ENCODE assay signal across 8 cellular contexts in the genomic region with DNA sequence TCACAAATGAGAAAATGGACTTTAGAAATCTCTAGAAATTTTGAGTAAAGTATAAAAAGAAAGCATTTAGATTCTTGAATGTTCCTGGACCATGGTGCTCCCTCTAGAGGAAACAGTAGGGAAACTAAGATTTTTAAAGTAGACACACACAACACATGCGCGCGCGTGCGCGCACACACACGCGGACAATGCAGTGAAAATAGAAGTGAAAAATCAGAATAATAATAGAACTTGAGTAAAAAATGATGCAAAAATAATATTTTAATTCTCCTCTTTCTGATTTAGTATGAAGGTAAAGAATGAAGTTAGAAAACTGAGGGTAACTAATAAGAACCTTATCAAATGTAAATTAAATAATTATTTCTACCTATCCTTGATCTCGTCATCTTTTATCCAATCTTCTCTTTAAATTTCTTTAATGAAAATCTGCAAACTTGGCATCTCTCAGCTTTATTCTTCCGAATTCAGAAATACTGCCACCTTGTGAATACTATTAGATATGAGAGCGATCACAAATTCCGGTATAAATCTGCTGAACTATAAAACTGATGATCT.
A peak's percentile ranks its signal among the peaks of the same experiment; 100 is the strongest.
DNase-seq lines count a peak whose midpoint lies in the region; ATAC-seq and TF ChIP-seq lines count a peak whose summit lies in the region.

No MANE protein-coding gene starts in this region.

- H3K27ac ChIP-seq in dorsolateral prefrontal cortex = no peak overlapping the region
- H3K27ac ChIP-seq in gastroesophageal sphincter = no peak overlapping the region

- no peak overlapping the region for H3K27ac Mint-ChIP-seq in Calu3 (ENCODE audit: unreplicated experiment)

- BruUV-seq in Calu3 (replicated peaks; lab: Mats Ljungman, UMichigan) = no TSS peak

- no peaks in the 10 kb centered on the region for H3K4me1 ChIP-seq in gastroesophageal sphincter

- intact Hi-C loops in Calu3 (cut with micrococcal nuclease; ENCODE audit: unreplicated experiment) = no loop called here
- intact Hi-C loops in dorsolateral prefrontal cortex (cut with DNase I) = no loop called here
- intact Hi-C loops in lower leg skin (cut with DNase I; ENCODE audit: low total_unique reads) = no loop called here

- no peaks in the 10 kb centered on the region for H3K9me3 Mint-ChIP-seq in Calu3 (ENCODE audit: low read depth, unreplicated experiment)

- H3K36me3 ChIP-seq in gastroesophageal sphincter = peaks cover 0 to 85% of the 10 kb centered on the region in 2 donors

- DNase-seq in Calu3 (peak; percentile 19), NCI-H1092 treated with DMSO at 0.1 percent for 48 hours (lab: John Stamatoyannopoulos, UW) (peak; percentile 46), dorsolateral prefrontal cortex (peak in 4 of 10 donors; percentile 28 to 41 (median 36)), myocyte (ENCODE audit: low read depth) (peak; percentile 29), lower leg skin (ENCODE audit: low spot score in 2 of 2) (no peak), activated gamma-delta T cell (lab: John Stamatoyannopoulos, UW) (no peak)

- H3K4me1 Mint-ChIP-seq in Calu3 (ENCODE audit: low read depth, unreplicated experiment) = no peaks in the 10 kb centered on the region

- WGBS in lower leg skin, 2 donors = 89 to 90% methylated on average over 12 of the region's 12 CpGs
- 67 to 89% methylated on average over 10 to 12 of the region's 12 CpGs for WGBS in gastroesophageal sphincter (ENCODE audit: low coverage in 1 of 2), 2 donors

- H3K27me3 Mint-ChIP-seq in Calu3 (ENCODE audit: unreplicated experiment) = no peaks in the 10 kb centered on the region

- TF ChIP-seq POLR2A in lower leg skin (IDR thresholded peaks at IDR 0.05) = no peak
- no peak for TF ChIP-seq POLR2A in gastroesophageal sphincter (IDR thresholded peaks at IDR 0.05)

- H3K9me3 ChIP-seq in gastroesophageal sphincter = no peaks in the 10 kb centered on the region

- H3K4me3 ChIP-seq in dorsolateral prefrontal cortex = peak overlapping the region in 28 of 59 donors; percentile 1 to 52 (median 24)
- H3K4me3 ChIP-seq in lower leg skin (ENCODE audit: low read depth, poor library complexity, severe bottlenecking) = no peak overlapping the region
- no peak overlapping the region for H3K4me3 ChIP-seq in gastroesophageal sphincter

- H3K4me3 Mint-ChIP-seq in Calu3 (ENCODE audit: low read depth, unreplicated experiment) = no peak overlapping the region

- peaks cover 42% of the 10 kb centered on the region for H3K36me3 Mint-ChIP-seq in Calu3 (ENCODE audit: insufficient read depth, unreplicated experiment)

- TF ChIP-seq EP300 in gastroesophageal sphincter (IDR thresholded peaks at IDR 0.05) = no peak

- TF ChIP-seq CTCF in Calu3 (IDR thresholded peaks at IDR 0.05; ENCODE audit: unreplicated experiment) (peak; percentile 59), dorsolateral prefrontal cortex (IDR thresholded peaks at IDR 0.05 in 54 of 56, conservative IDR thresholded peaks at IDR 0.05 in 2 of 56; ENCODE audit: low read depth in 1 of 56, partially characterized antibody in 56 of 56) (peak in 54 of 56 donors; percentile 16 to 70 (median 51)), lower leg skin (IDR thresholded peaks at IDR 0.05) (no peak), gastroesophageal sphincter (IDR thresholded peaks at IDR 0.05) (peak in 2 of 4 experiments; percentile 3 to 38)

- H3K27me3 ChIP-seq in dorsolateral prefrontal cortex = no peaks in the 10 kb centered on the region
- no peaks in the 10 kb centered on the region for H3K27me3 ChIP-seq in gastroesophageal sphincter

- ATAC-seq in gastroesophageal sphincter = no peak
- ATAC-seq in HG03280 (IDR thresholded peaks at IDR 0.05; ENCODE audit: unreplicated experiment) = no peak

- CTCF ChIA-PET in Calu3 (lab: Charles Lee) = interaction anchor here (0.6 to 0.7 kb wide), 3 partner anchors 24 to 772 kb away, joined by 3 to 9 read pairs (median 3); no protein-coding TSS in a partner anchor

Comparison
In these comparisons a context has a peak if more than half of its experiments do, and no peak if none do; other contexts are left out.
1. DNase-seq: peak in Calu3 (single experiment), NCI-H1092 treated with DMSO at 0.1 percent for 48 hours (single experiment) and myocyte (single experiment); none in lower leg skin (0 of 2) and activated gamma-delta T cell (single experiment).
2. CTCF ChIP-seq: peak in Calu3 (single experiment) and dorsolateral prefrontal cortex (54 of 56); none in lower leg skin (0 of 3).